1 cellular context compared by ENCODE assay signal in genomic region chr1:99745684-99746083, GRCh38.
TF ChIP-seq lines count a peak whose summit lies in the region.

No MANE protein-coding gene starts in this region.

TF ChIP-seq in K562, 482 proteins besides CTCF, POLR2A, EP300 and RAD21 (continued from another document):
- TF ChIP-seq MITF (IDR thresholded peaks at IDR 0.05) (no peak), RREB1 (CRISPR knock-in tag; IDR thresholded peaks at IDR 0.05) (no peak), NEUROD1 (IDR thresholded peaks at IDR 0.05; ENCODE audit: borderline replicate concordance, low read depth, low read length, partially characterized antibody) (no peak)
TF ChIP-seq in K562: peak in this region for 9.
